In the genomic region with DNA sequence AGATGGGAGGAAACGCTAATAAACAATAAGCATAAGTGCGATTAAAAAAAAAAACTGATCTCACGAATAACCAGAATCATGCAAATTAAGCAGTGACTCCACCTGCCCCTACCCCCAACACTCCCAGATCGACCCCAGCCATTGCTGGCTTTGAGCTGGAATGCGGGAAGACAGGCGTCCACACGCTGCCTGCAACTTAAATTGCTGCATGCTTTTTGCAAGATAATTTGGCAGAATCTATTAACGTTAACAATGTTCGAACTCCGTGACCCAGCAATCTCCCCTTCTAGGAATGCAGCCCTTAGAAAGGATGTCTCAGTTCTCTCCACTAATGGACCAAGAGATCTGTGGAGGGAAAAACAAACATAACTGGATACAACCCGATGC, we compare ENCODE assay signal across 14 cellular contexts. TPM values are rescaled to one million over a fixed set of nuclear protein-coding genes. Genes with fewer than 3 reads are reported as not detected.
DNase-seq lines count a peak whose midpoint lies in the region; ATAC-seq and TF ChIP-seq lines count a peak whose summit lies in the region.
"Had no signal": no experiment of that assay in that cellular context is flagged by ENCODE, and none has a peak within 500 bp of the region (broad histone marks: within the 10 kb centered on the region; RNA-seq: fewer than 3 reads in every experiment).

No MANE protein-coding gene starts in this region.

- H3K27ac ChIP-seq in PC-3 (ENCODE audit: low read length), result no peak overlapping the region
- peak overlapping the region; percentile 86 to 92 for H3K27ac ChIP-seq in prostate gland
- H3K27ac ChIP-seq: gastrocnemius medialis had no signal

- CTCF ChIA-PET in activated CD4-positive, alpha-beta T cell treated with anti-CD3 and anti-CD28 coated beads for 36 hours (lab: Charles Lee), result no interaction called here
- CTCF ChIA-PET in PC-3 (lab: Charles Lee) (no interaction called here), Calu3 (lab: Charles Lee) (no interaction called here)

- H3K9me2 ChIP-seq in PC-3 (replicated peaks; ENCODE audit: low read length), result no peaks in the 10 kb centered on the region

- POLR2A ChIA-PET in activated CD4-positive, alpha-beta T cell treated with anti-CD3 and anti-CD28 coated beads for 36 hours (lab: Charles Lee), result interaction anchor here (1.0 kb wide), 2 partner anchors 10 to 11 kb away, joined by 3 read pairs; no protein-coding TSS in a partner anchor
- POLR2A ChIA-PET in PC-3 (lab: Charles Lee; ENCODE audit: unreplicated experiment), result no interaction called here

- H3K4me1 ChIP-seq in PC-3 (ENCODE audit: insufficient read depth, low read length), result peaks cover 16% of the 10 kb centered on the region
- peaks cover 43% of the 10 kb centered on the region for H3K4me1 ChIP-seq in prostate gland (replicated peaks)

- H3K9me3 ChIP-seq in PC-3 (ENCODE audit: low read length), result no peaks in the 10 kb centered on the region
- H3K9me3 ChIP-seq in prostate gland, result no peaks in the 10 kb centered on the region
- H3K9me3 ChIP-seq: gastrocnemius medialis had no signal

- peaks cover 9% of the 10 kb centered on the region for H3K79me2 ChIP-seq in PC-3 (ENCODE audit: low read length)

- no peaks in the 10 kb centered on the region for H3K36me3 Mint-ChIP-seq in activated CD4-positive, alpha-beta T cell treated with anti-CD3 and anti-CD28 coated beads for 36 hours (ENCODE audit: low read depth)
- H3K36me3 Mint-ChIP-seq in glutamatergic neuron (ENCODE audit: unreplicated experiment), result no peaks in the 10 kb centered on the region
- H3K36me3 Mint-ChIP-seq in Calu3 (ENCODE audit: insufficient read depth, unreplicated experiment), result peaks cover 38% of the 10 kb centered on the region

- BruUV-seq in PC-3 (replicated peaks; lab: Mats Ljungman, UMichigan) (TSS peak; percentile 26), Calu3 (replicated peaks; lab: Mats Ljungman, UMichigan) (no TSS peak)

- H3K27ac Mint-ChIP-seq in activated CD4-positive, alpha-beta T cell treated with anti-CD3 and anti-CD28 coated beads for 36 hours, result no peak overlapping the region
- peak overlapping the region; percentile 84 for H3K27ac Mint-ChIP-seq in glutamatergic neuron (ENCODE audit: unreplicated experiment)
- H3K27ac Mint-ChIP-seq in Calu3 (ENCODE audit: unreplicated experiment), result no peak overlapping the region

- H3K4me3 Mint-ChIP-seq in activated CD4-positive, alpha-beta T cell treated with anti-CD3 and anti-CD28 coated beads for 36 hours, result peak overlapping the region; percentile 3
- H3K4me3 Mint-ChIP-seq in glutamatergic neuron (ENCODE audit: unreplicated experiment) (peak overlapping the region; percentile 82), Calu3 (ENCODE audit: low read depth, unreplicated experiment) (no peak overlapping the region)

- H3F3A ChIP-seq in PC-3 (ENCODE audit: low read length, unreplicated experiment), result no peaks in the 10 kb centered on the region

- no peak for TF ChIP-seq CTCF in PC-3 (conservative IDR thresholded peaks at IDR 0.05; ENCODE audit: low read depth, low read length)
- no peak for TF ChIP-seq CTCF in glutamatergic neuron (IDR thresholded peaks at IDR 0.05; ENCODE audit: partially characterized antibody, unreplicated experiment)
- TF ChIP-seq CTCF in prostate gland (IDR thresholded peaks at IDR 0.05), result no peak
- no peak for TF ChIP-seq CTCF in Calu3 (IDR thresholded peaks at IDR 0.05; ENCODE audit: unreplicated experiment)

- H3K4me3 ChIP-seq in PC-3 (ENCODE audit: low read length) (no peak overlapping the region), prostate gland (no peak overlapping the region)

- H3K4me1 Mint-ChIP-seq in activated CD4-positive, alpha-beta T cell treated with anti-CD3 and anti-CD28 coated beads for 36 hours, result peaks cover 22% of the 10 kb centered on the region
- H3K4me1 Mint-ChIP-seq in glutamatergic neuron (ENCODE audit: low read depth, unreplicated experiment) (peaks cover 30% of the 10 kb centered on the region), Calu3 (ENCODE audit: low read depth, unreplicated experiment) (peaks cover 37% of the 10 kb centered on the region)

- peaks cover 7% of the 10 kb centered on the region; the same call in 1 of the 2 replicates for H4K20me1 ChIP-seq in PC-3 (ENCODE audit: low read length)

- no peak for DNase-seq in activated CD4-positive, alpha-beta T cell treated with anti-CD3 and anti-CD28 coated beads for 36 hours
- no peak for DNase-seq in activated CD4-positive, alpha-beta T cell treated with anti-CD3 and anti-CD28 coated beads for 48 hours
- DNase-seq in PC-3 (no peak), glutamatergic neuron (no peak), prostate gland (ENCODE audit: low spot score) (no peak), T-helper 9 cell (no peak), DMS 273 (lab: John Stamatoyannopoulos, UW; ENCODE audit: unreplicated experiment) (no peak), Calu3 (no peak)
- DNase-seq: activated CD4-positive, CD25-positive, alpha-beta regulatory T cell treated with anti-CD3 and anti-CD28 coated beads, Interleukin-2, amount 50 U/mL, for 72 hours; DMS53; gastrocnemius medialis; GOT3; stimulated activated CD4-positive, alpha-beta T cell treated with anti-CD3 and anti-CD28 coated beads, Interleukin-4, amount 100 ng/mL, for 4 hours had no signal

- TF ChIP-seq POLR2A in prostate gland (IDR thresholded peaks at IDR 0.05), result no peak

- H3K36me3 ChIP-seq in PC-3 (ENCODE audit: low read depth, low read length), result no peaks in the 10 kb centered on the region
- no peaks in the 10 kb centered on the region for H3K36me3 ChIP-seq in prostate gland
- H3K36me3 ChIP-seq: gastrocnemius medialis had no signal

- H3K27me3 ChIP-seq in PC-3 (ENCODE audit: low read length) (no peaks in the 10 kb centered on the region), prostate gland (replicated peaks; ENCODE audit: insufficient read depth) (no peaks in the 10 kb centered on the region)

- 63% methylated on average over 11 of the region's 11 CpGs for WGBS in prostate gland

- intact Hi-C loops in activated CD4-positive, alpha-beta T cell treated with anti-CD3 and anti-CD28 coated beads for 36 hours (cut with DNase I, micrococcal nuclease), result loop anchor here in 1 of 2 experiments (10.0 kb wide), 1 partner anchor 449 kb away; no protein-coding TSS in a partner anchor
- intact Hi-C loops in PC-3 (cut with micrococcal nuclease), result no loop called here
- intact Hi-C loops in prostate gland (cut with DNase I), result no loop called here
- intact Hi-C loops in Calu3 (cut with micrococcal nuclease; ENCODE audit: unreplicated experiment), result no loop called here

- H3K4me2 ChIP-seq in PC-3 (ENCODE audit: low read length), result no peak overlapping the region

- H2AFZ ChIP-seq in PC-3 (ENCODE audit: low read length), result no peak overlapping the region

- ATAC-seq in activated CD4-positive, alpha-beta T cell treated with anti-CD3 and anti-CD28 coated beads for 36 hours, result no peak
- ATAC-seq in PC-3, result no peak
- ATAC-seq: gastrocnemius medialis, left ventricle myocardium superior had no signal

- no peak overlapping the region for H3K9ac ChIP-seq in PC-3 (ENCODE audit: low read length)

- peaks cover 12% of the 10 kb centered on the region for H3K27me3 Mint-ChIP-seq in activated CD4-positive, alpha-beta T cell treated with anti-CD3 and anti-CD28 coated beads for 36 hours
- H3K27me3 Mint-ChIP-seq in glutamatergic neuron (ENCODE audit: unreplicated experiment) (peaks cover 25% of the 10 kb centered on the region), Calu3 (ENCODE audit: unreplicated experiment) (no peaks in the 10 kb centered on the region)

- no peaks in the 10 kb centered on the region for H3K9me3 Mint-ChIP-seq in activated CD4-positive, alpha-beta T cell treated with anti-CD3 and anti-CD28 coated beads for 36 hours (ENCODE audit: low read depth)
- H3K9me3 Mint-ChIP-seq in glutamatergic neuron (ENCODE audit: unreplicated experiment) (peaks cover 16% of the 10 kb centered on the region), Calu3 (ENCODE audit: low read depth, unreplicated experiment) (no peaks in the 10 kb centered on the region)

RNA-seq across cellular contexts. Expression of gene CKB, which starts 0.9 kb away (rescaled TPM):
- 1 to 10 TPM; 3.4 to 4.0 TPM for total RNA-seq in activated CD4-positive, alpha-beta T cell treated with anti-CD3 and anti-CD28 coated beads for 36 hours
- total RNA-seq in PC-3 (2014; rRNA removed) (299 and 324 TPM in 2 replicates), glutamatergic neuron (ENCODE audit: unreplicated experiment) (2,561 TPM), prostate gland (1,000 to 10,000 TPM; 1,199 to 1,838 TPM), Calu3 (2022) (27.0 and 28.2 TPM in 2 replicates)

RNA-seq across cellular contexts. Expression of gene TRMT61A, which starts 5.4 kb away (rescaled TPM):
- 1 to 10 TPM; 8.8 to 9.0 TPM for total RNA-seq in activated CD4-positive, alpha-beta T cell treated with anti-CD3 and anti-CD28 coated beads for 36 hours
- total RNA-seq in PC-3 (2014; rRNA removed) (51.2 and 72.9 TPM in 2 replicates), glutamatergic neuron (ENCODE audit: unreplicated experiment) (7.8 TPM), prostate gland (10 to 100 TPM; 19.6 to 40.4 TPM), Calu3 (2022) (25.9 and 28.0 TPM in 2 replicates)

RNA-seq across cellular contexts. Expression of gene BAG5, which starts 38.9 kb away (rescaled TPM):
- 10 to 100 TPM; 24.2 to 25.1 TPM for total RNA-seq in activated CD4-positive, alpha-beta T cell treated with anti-CD3 and anti-CD28 coated beads for 36 hours
- 28.1 and 33.0 TPM in 2 replicates for total RNA-seq in PC-3 (2014; rRNA removed)
- total RNA-seq in glutamatergic neuron (ENCODE audit: unreplicated experiment), result 34.4 TPM
- 10 to 100 TPM; 31.2 to 33.3 TPM for total RNA-seq in prostate gland
- 36.5 and 38.4 TPM in 2 replicates for total RNA-seq in Calu3 (2022)

RNA-seq across cellular contexts. Expression of gene COA8, which starts 39.2 kb away (rescaled TPM):
- 10 to 100 TPM; 39.6 to 41.7 TPM for total RNA-seq in activated CD4-positive, alpha-beta T cell treated with anti-CD3 and anti-CD28 coated beads for 36 hours
- total RNA-seq in PC-3 (2014; rRNA removed) (52.7 and 62.3 TPM in 2 replicates), glutamatergic neuron (ENCODE audit: unreplicated experiment) (54.9 TPM), prostate gland (10 to 100 TPM; 24.3 to 24.9 TPM), Calu3 (2022) (29.1 and 37.2 TPM in 2 replicates)

Comparison
In these comparisons a context has a peak if more than half of its experiments do, and no peak if none do; other contexts are left out.
1. RNA of gene CKB, which starts 0.9 kb away (total RNA-seq): 2,561 TPM in glutamatergic neuron (single experiment), 1,199 to 1,838 TPM in prostate gland and 299 to 324 TPM in PC-3; 27.0 to 28.2 TPM in Calu3 and 3.4 to 4.0 TPM in activated CD4-positive, alpha-beta T cell treated with anti-CD3 and anti-CD28 coated beads for 36 hours; every median in the first group is over 10 times any median in the second.